ENCODE assay signal across 8 cellular contexts in genomic region chr1:235843458-235843857, GRCh38. TPM values are rescaled to one million over a fixed set of nuclear protein-coding genes. Genes with fewer than 3 reads are reported as not detected.
DNase-seq lines count a peak whose midpoint lies in the region; ATAC-seq, FAIRE-seq and TF ChIP-seq lines count a peak whose summit lies in the region.

No MANE protein-coding gene starts in this region.

- in situ Hi-C loops in KBM-7 (cut with MboI; ENCODE audit: low pct_unique_long_range_greater_than_20kb, low sequenced_read_pairs): no loop called here

- 11% methylated on average over 1 of the region's 1 CpG for WGBS in esophagus muscularis mucosa
- 12 to 21% methylated on average over 1 of the region's 1 CpG for WGBS in pancreas, 2 donors

- H3K27me3 ChIP-seq in RWPE2 (ENCODE audit: insufficient read depth, poor library complexity, severe bottlenecking): no peaks in the 10 kb centered on the region
- H3K27me3 ChIP-seq in esophagus muscularis mucosa: no peaks in the 10 kb centered on the region
- H3K27me3 ChIP-seq in pancreas: no peaks in the 10 kb centered on the region

- intact Hi-C loops in esophagus muscularis mucosa (cut with DNase I): no loop called here
- intact Hi-C loops in pancreas (cut with DNase I): no loop called here

- H3K4me3 ChIP-seq in RWPE2 (ENCODE audit: severe bottlenecking): no peak overlapping the region
- H3K4me3 ChIP-seq in esophagus muscularis mucosa: no peak overlapping the region
- no peak overlapping the region for H3K4me3 ChIP-seq in pancreas

- ATAC-seq in RWPE2 (ENCODE audit: low read depth): peak; percentile 76
- ATAC-seq in pancreas: peak; percentile 21 to 81 (median 72)
- no peak for ATAC-seq in HG03135 (IDR thresholded peaks at IDR 0.05; ENCODE audit: unreplicated experiment)

- H3K9me3 ChIP-seq in RWPE2 (ENCODE audit: severe bottlenecking) (no peaks in the 10 kb centered on the region), esophagus muscularis mucosa (no peaks in the 10 kb centered on the region), pancreas (no peaks in the 10 kb centered on the region)

- DNase-seq in COR-L47 (lab: John Stamatoyannopoulos, UW): peak; percentile 29
- DNase-seq in GM19239 (ENCODE audit: insufficient read length, low spot score): no peak
- DNase-seq in KBM-7: peak; percentile 52
- DNase-seq in RWPE2 (ENCODE audit: low spot score): no peak
- no peak for DNase-seq in esophagus muscularis mucosa (ENCODE audit: extremely low spot score)
- no peak for DNase-seq in pancreas
- DNase-seq in 8988T: no peak

- H3K4me1 ChIP-seq in RWPE2 (ENCODE audit: insufficient read depth, poor library complexity, severe bottlenecking) (no peaks in the 10 kb centered on the region), esophagus muscularis mucosa (peaks cover 23 to 37% (median 28%) of the 10 kb centered on the region in 4 donors), pancreas (no peaks in the 10 kb centered on the region)

- no peak for TF ChIP-seq EP300 in esophagus muscularis mucosa (IDR thresholded peaks at IDR 0.05)

- H3K27ac ChIP-seq in RWPE2 (ENCODE audit: poor library complexity, severe bottlenecking): no peak overlapping the region
- H3K27ac ChIP-seq in esophagus muscularis mucosa (replicated peaks in 1 of 4): no peak overlapping the region
- H3K27ac ChIP-seq in pancreas: no peak overlapping the region

- FAIRE-seq in GM19239 (lab: Jason Lieb, UNC) (peak; percentile 72), pancreas (lab: Jason Lieb, UNC) (peak; percentile 72)

- TF ChIP-seq CTCF in RWPE2 (IDR thresholded peaks at IDR 0.05; ENCODE audit: poor library complexity, severe bottlenecking): peak; percentile 56
- peak; percentile 33 to 55 (median 54) for TF ChIP-seq CTCF in esophagus muscularis mucosa (IDR thresholded peaks at IDR 0.05)
- peak in 2 of 4 donors; percentile 10 to 11 for TF ChIP-seq CTCF in pancreas (IDR thresholded peaks at IDR 0.05)

- TF ChIP-seq POLR2A in esophagus muscularis mucosa (IDR thresholded peaks at IDR 0.05; ENCODE audit: low read depth): no peak

- H3K36me3 ChIP-seq in RWPE2 (ENCODE audit: low read depth) (no peaks in the 10 kb centered on the region), esophagus muscularis mucosa (no peaks in the 10 kb centered on the region), pancreas (no peaks in the 10 kb centered on the region)

RNA-seq across cellular contexts. Expression of gene LYST, which starts 23.2 kb away (rescaled TPM):
- total RNA-seq in esophagus muscularis mucosa (10 to 100 TPM; 22.9 to 44.4 (median 31.9) TPM), pancreas (10 to 100 TPM in 3 of 6 donors, 1 to 10 TPM in 3; 8.1 to 13.7 (median 9.7) TPM)
- 1 to 10 TPM; 4.3 to 5.2 TPM for polyA plus RNA-seq in pancreas

Comparison
In these comparisons a context has a peak if more than half of its experiments do, and no peak if none do; other contexts are left out.
1. DNase-seq: peak in COR-L47 (single experiment) and KBM-7 (single experiment); none in GM19239 (single experiment), RWPE2 (single experiment), esophagus muscularis mucosa (single experiment), pancreas (0 of 6) and 8988T (single experiment).